Comparison of ENCODE assay signal across 8 cellular contexts in the genomic region with DNA sequence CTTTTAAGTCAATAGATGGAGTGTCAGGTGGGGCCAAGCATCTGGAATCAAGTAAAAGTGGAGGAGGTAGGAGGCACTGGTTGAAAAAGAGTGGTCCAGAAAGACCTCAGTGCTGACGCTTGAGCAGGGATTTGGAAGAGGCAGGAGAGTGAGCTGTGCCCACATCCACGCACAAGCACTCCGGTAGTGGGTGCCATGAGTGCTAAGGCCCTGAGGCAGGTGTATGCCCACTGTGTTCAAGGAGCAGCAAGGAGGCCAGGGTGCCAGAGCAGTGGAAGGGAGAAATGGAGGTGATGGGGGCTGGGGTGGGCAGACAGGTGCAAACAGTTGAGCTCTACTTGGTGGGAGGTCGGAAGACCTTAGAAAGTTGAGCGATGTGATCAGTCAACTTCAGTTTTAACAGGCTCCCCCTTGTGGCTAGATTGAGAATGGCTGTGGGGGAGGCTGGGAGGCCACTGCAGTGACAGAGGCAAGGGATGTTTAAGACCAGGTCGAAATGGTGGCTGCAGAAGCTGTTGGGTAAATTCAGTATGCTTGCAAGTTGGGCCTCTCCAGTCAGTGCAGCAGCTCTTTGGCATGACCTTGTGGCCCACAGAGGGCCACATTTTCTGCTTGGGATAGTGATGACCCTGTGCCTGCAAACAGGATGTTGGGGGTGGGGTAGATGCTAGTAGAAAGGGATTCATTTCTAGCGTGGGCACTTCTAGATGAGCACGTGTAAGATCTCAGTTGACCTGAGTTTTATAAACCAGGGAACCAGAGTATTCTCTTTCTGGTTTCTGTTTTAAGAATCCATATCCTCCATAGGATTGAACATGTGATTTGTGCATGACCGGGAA.
DNase-seq lines count a peak whose midpoint lies in the region; ATAC-seq lines count a peak whose summit lies in the region.

No MANE protein-coding gene starts in this region.

- peak; percentile 42 for ATAC-seq in HG03175 (IDR thresholded peaks at IDR 0.05; ENCODE audit: unreplicated experiment)
- ATAC-seq in HG03439 (IDR thresholded peaks at IDR 0.05; ENCODE audit: unreplicated experiment), result no peak

- DNase-seq in COLO829 (ENCODE audit: low spot score) (peak; percentile 27), T-helper 1 cell (peak; percentile 43 to 79 (median 63)), hepatic stellate cell (ENCODE audit: low spot score) (peak; percentile 38), NCI-H2029 treated with DMSO at 0.1 percent for 48 hours (lab: John Stamatoyannopoulos, UW) (no peak)
- DNase-seq in activated naive CD8-positive, alpha-beta T cell treated with anti-CD3 and anti-CD28 coated beads, Interleukin-2, amount 50 U/mL, for 16 hours (ENCODE audit: low read depth, low spot score), result peak; percentile 65
- DNase-seq in stimulated activated CD4-positive, alpha-beta T cell treated with anti-CD3 and anti-CD28 coated beads, Interleukin-12 subunit alpha, Interleukin-12 subunit beta, amount 100 ng/mL, for 48 hours (ENCODE audit: low read depth in 2 of 3, low spot score in 1 of 3), result peak; percentile 59 to 93 (median 68)
